In genomic region chr3:97815149-97815917, GRCh38 we compare ENCODE assay signal across 13 cellular contexts. TPM values are rescaled to one million over a fixed set of nuclear protein-coding genes. Genes with fewer than 3 reads are reported as not detected.
DNase-seq lines count a peak whose midpoint lies in the region; ATAC-seq and TF ChIP-seq lines count a peak whose summit lies in the region.
"Had no signal": no experiment of that assay in that cellular context is flagged by ENCODE, and none has a peak within 500 bp of the region (broad histone marks: within the 10 kb centered on the region; RNA-seq: fewer than 3 reads in every experiment).

No MANE protein-coding gene starts in this region.

- H3K4me3 Mint-ChIP-seq in activated naive CD8-positive, alpha-beta T cell treated with anti-CD3 and anti-CD28 coated beads, Interleukin-2, amount 10 ng/mL, durations not matched to agents 7 days and 5 days = no peak overlapping the region
- H3K4me3 Mint-ChIP-seq in CD14-positive monocyte = no peak overlapping the region
- H3K4me3 Mint-ChIP-seq: central memory CD8-positive, alpha-beta T cell; nephron progenitor cell had no signal

- H3K4me3 ChIP-seq in thyroid gland (replicated peaks in 1 of 3) = no peak overlapping the region
- H3K4me3 ChIP-seq: heart left ventricle had no signal

- no peak for TF ChIP-seq CTCF in thyroid gland (IDR thresholded peaks at IDR 0.05)
- no peak for TF ChIP-seq CTCF in CD14-positive monocyte (IDR thresholded peaks at IDR 0.05)

- no peaks in the 10 kb centered on the region for H3K36me3 Mint-ChIP-seq in activated naive CD8-positive, alpha-beta T cell treated with anti-CD3 and anti-CD28 coated beads, Interleukin-2, amount 10 ng/mL, durations not matched to agents 7 days and 5 days
- no peaks in the 10 kb centered on the region for H3K36me3 Mint-ChIP-seq in CD14-positive monocyte

- DNase-seq in activated gamma-delta T cell treated with Interleukin-2 at 50 U/mL for 16 hours (peak; percentile 24), activated gamma-delta T cell (lab: John Stamatoyannopoulos, UW) (no peak), RPMI7951 (ENCODE audit: low read depth) (peak; percentile 8), thyroid gland (peak; percentile 66 to 75), CD14-positive monocyte (ENCODE audit: low spot score) (no peak), nucleus accumbens (lab: John Stamatoyannopoulos, UW) (no peak), midbrain (lab: John Stamatoyannopoulos, UW) (no peak)
- no peak for DNase-seq in activated naive CD8-positive, alpha-beta T cell treated with anti-CD3 and anti-CD28 coated beads, Interleukin-2, amount 10 ng/mL, durations not matched to agents 7 days and 5 days
- DNase-seq: heart left ventricle, NCI-H187 treated with DMSO at 0.1 percent for 48 hours, nephron progenitor cell, T1000 had no signal

- H3K27ac ChIP-seq in thyroid gland = no peak overlapping the region
- H3K27ac ChIP-seq: heart left ventricle had no signal

- intact Hi-C loops in thyroid gland (cut with DNase I) = no loop called here
- intact Hi-C loops in CD14-positive monocyte (cut with micrococcal nuclease) = no loop called here

- no peaks in the 10 kb centered on the region for H3K27me3 ChIP-seq in thyroid gland
- H3K27me3 ChIP-seq: heart left ventricle had no signal

- TF ChIP-seq POLR2A in thyroid gland (IDR thresholded peaks at IDR 0.05) = no peak

- peak; percentile 90 for ATAC-seq in activated naive CD8-positive, alpha-beta T cell treated with anti-CD3 and anti-CD28 coated beads, Interleukin-2, amount 10 ng/mL, durations not matched to agents 7 days and 5 days (ENCODE audit: low read depth)
- ATAC-seq: heart left ventricle had no signal

- no peaks in the 10 kb centered on the region for H3K36me3 ChIP-seq in thyroid gland
- H3K36me3 ChIP-seq: heart left ventricle had no signal

- H3K27me3 Mint-ChIP-seq in activated naive CD8-positive, alpha-beta T cell treated with anti-CD3 and anti-CD28 coated beads, Interleukin-2, amount 10 ng/mL, durations not matched to agents 7 days and 5 days = peaks cover 19% of the 10 kb centered on the region
- peaks cover 6 to 12% (median 11%) of the 10 kb centered on the region in 3 donors for H3K27me3 Mint-ChIP-seq in CD14-positive monocyte (ENCODE audit: low read depth in 3 of 3)

- no peak overlapping the region for H3K27ac Mint-ChIP-seq in activated naive CD8-positive, alpha-beta T cell treated with anti-CD3 and anti-CD28 coated beads, Interleukin-2, amount 10 ng/mL, durations not matched to agents 7 days and 5 days
- no peak overlapping the region for H3K27ac Mint-ChIP-seq in CD14-positive monocyte
- H3K27ac Mint-ChIP-seq: nephron progenitor cell had no signal

- POLR2A ChIA-PET in activated naive CD8-positive, alpha-beta T cell treated with anti-CD3 and anti-CD28 coated beads, Interleukin-2, amount 10 ng/mL, durations not matched to agents 7 days and 5 days (lab: Charles Lee) = no interaction called here

- H3K9me3 ChIP-seq in thyroid gland = no peaks in the 10 kb centered on the region
- H3K9me3 ChIP-seq: heart left ventricle had no signal

- no peaks in the 10 kb centered on the region for H3K9me3 Mint-ChIP-seq in activated naive CD8-positive, alpha-beta T cell treated with anti-CD3 and anti-CD28 coated beads, Interleukin-2, amount 10 ng/mL, durations not matched to agents 7 days and 5 days
- no peaks in the 10 kb centered on the region for H3K9me3 Mint-ChIP-seq in CD14-positive monocyte
- H3K9me3 Mint-ChIP-seq: central memory CD8-positive, alpha-beta T cell; nephron progenitor cell had no signal

- H3K4me1 ChIP-seq in thyroid gland = no peaks in the 10 kb centered on the region
- H3K4me1 ChIP-seq: heart left ventricle had no signal

- H3K4me1 Mint-ChIP-seq in activated naive CD8-positive, alpha-beta T cell treated with anti-CD3 and anti-CD28 coated beads, Interleukin-2, amount 10 ng/mL, durations not matched to agents 7 days and 5 days = peaks cover 14% of the 10 kb centered on the region
- H3K4me1 Mint-ChIP-seq in CD14-positive monocyte = no peaks in the 10 kb centered on the region
- H3K4me1 Mint-ChIP-seq: central memory CD8-positive, alpha-beta T cell had no signal

- 0 to 17% methylated on average over 1 of the region's 1 CpG for WGBS in thyroid gland, 2 donors

RNA-seq across cellular contexts. Expression of gene CRYBG3, which starts 6.5 kb away (rescaled TPM):
- 14.7 and 16.7 TPM in 2 replicates for total RNA-seq in RPMI7951 (2014; rRNA removed; shearing (Covaris generic))
- 1 to 10 TPM; 5.3 to 5.7 TPM for total RNA-seq in activated naive CD8-positive, alpha-beta T cell treated with anti-CD3 and anti-CD28 coated beads, Interleukin-2, amount 10 ng/mL, durations not matched to agents 7 days and 5 days
- total RNA-seq in thyroid gland = 100 to 1,000 TPM in 1 of 4 donors, 10 to 100 TPM in 3; 65.3 to 108 (median 79.4) TPM
- polyA plus RNA-seq in CD14-positive monocyte = 1 to 10 TPM; 2.3 to 5.3 TPM

RNA-seq across cellular contexts. Expression of gene ARL6, which starts 50.8 kb away (rescaled TPM):
- 15.2 and 17.2 TPM in 2 replicates for total RNA-seq in RPMI7951 (2014; rRNA removed; shearing (Covaris generic))
- total RNA-seq in activated naive CD8-positive, alpha-beta T cell treated with anti-CD3 and anti-CD28 coated beads, Interleukin-2, amount 10 ng/mL, durations not matched to agents 7 days and 5 days = 1 to 10 TPM; 4.9 to 6.3 TPM
- 10 to 100 TPM in 3 of 4 donors, 1 to 10 TPM in 1; 6.9 to 15.5 (median 12.4) TPM for total RNA-seq in thyroid gland
- 1 to 10 TPM; 1.8 to 2.3 TPM for polyA plus RNA-seq in CD14-positive monocyte

Comparison
In these comparisons a context has a peak if more than half of its experiments do, and no peak if none do; other contexts are left out.
1. DNase-seq: peak in activated gamma-delta T cell treated with Interleukin-2 at 50 U/mL for 16 hours (single experiment), RPMI7951 (single experiment) and thyroid gland (2 of 2); none in activated gamma-delta T cell (single experiment), activated naive CD8-positive, alpha-beta T cell treated with anti-CD3 and anti-CD28 coated beads, Interleukin-2, amount 10 ng/mL, durations not matched to agents 7 days and 5 days (single experiment), CD14-positive monocyte (single experiment), nucleus accumbens (0 of 56) and midbrain (single experiment).